ENCODE assay signal across 1 cellular context in the genomic region with DNA sequence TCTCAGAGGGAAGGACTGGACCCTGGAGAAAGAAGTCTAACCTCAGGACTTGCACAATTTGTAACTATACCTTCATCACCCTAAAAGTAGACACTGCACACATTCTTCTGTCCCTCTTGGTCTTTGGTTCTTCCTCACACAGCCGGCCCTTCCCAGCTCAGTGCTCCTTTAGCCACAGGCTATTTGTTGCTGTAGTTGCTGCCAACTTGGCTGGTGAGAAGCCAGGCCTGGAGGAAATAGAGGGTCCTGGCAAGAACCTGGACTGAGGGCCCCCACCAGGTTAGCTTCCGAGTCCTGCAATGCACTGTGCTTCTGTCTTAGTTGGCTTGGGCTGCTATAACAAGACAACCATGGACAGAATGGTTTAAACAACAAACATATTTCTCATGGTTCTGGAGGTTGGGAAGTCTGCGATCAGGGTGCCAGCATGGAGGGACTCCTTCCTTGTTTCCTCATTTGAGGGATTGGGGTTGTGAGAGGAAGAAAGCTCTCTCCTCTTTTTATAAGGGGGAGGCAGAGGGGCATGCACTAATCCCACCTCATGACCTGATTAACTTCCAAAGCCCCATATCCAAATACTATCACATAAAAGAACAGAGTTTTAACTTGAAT.
TF ChIP-seq lines count a peak whose summit lies in the region.

No MANE protein-coding gene starts in this region.

TF ChIP-seq in K562, 482 proteins besides CTCF, POLR2A, EP300 and RAD21 (continued from another document):
- TF ChIP-seq, protein P1, sequence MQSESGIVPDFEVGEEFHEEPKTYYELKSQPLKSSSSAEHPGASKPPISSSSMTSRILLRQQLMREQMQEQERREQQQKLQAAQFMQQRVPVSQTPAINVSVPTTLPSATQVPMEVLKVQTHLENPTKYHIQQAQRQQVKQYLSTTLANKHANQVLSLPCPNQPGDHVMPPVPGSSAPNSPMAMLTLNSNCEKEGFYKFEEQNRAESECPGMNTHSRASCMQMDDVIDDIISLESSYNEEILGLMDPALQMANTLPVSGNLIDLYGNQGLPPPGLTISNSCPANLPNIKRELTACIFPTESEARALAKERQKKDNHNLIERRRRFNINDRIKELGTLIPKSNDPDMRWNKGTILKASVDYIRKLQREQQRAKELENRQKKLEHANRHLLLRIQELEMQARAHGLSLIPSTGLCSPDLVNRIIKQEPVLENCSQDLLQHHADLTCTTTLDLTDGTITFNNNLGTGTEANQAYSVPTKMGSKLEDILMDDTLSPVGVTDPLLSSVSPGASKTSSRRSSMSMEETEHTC (IDR thresholded peaks at IDR 0.05): no peak
- TF ChIP-seq MECOM (CRISPR knock-in tag; IDR thresholded peaks at IDR 0.05) (no peak), U2AF1 (optimal IDR thresholded peaks at IDR 0.05; ENCODE audit: low read depth, low read length) (no peak), ZNF436 (CRISPR knock-in tag; IDR thresholded peaks at IDR 0.05) (no peak), ZFP30 (CRISPR knock-in tag; IDR thresholded peaks at IDR 0.05; ENCODE audit: borderline replicate concordance) (no peak), NCOA4 (IDR thresholded peaks at IDR 0.05; ENCODE audit: partially characterized antibody) (no peak), CHCHD3 (CRISPR knock-in tag; IDR thresholded peaks at IDR 0.05) (no peak), STAT5A (IDR thresholded peaks at IDR 0.05; ENCODE audit: borderline replicate concordance, low read length) (no peak), NCOR1 (IDR thresholded peaks at IDR 0.05) (no peak), MCM3 (IDR thresholded peaks at IDR 0.05) (no peak), KLF13 (tag; IDR thresholded peaks at IDR 0.05; ENCODE audit: borderline replicate concordance, low read depth) (no peak), POLR2AphosphoS2 (IDR thresholded peaks at IDR 0.05; ENCODE audit: low read length) (no peak), JUND (IDR thresholded peaks at IDR 0.05; ENCODE audit: borderline replicate concordance, low read depth, low read length) (no peak), JUND (tag; IDR thresholded peaks at IDR 0.05; ENCODE audit: borderline replicate concordance, low read depth, low read length) (no peak)
- TF ChIP-seq, protein P2, sequence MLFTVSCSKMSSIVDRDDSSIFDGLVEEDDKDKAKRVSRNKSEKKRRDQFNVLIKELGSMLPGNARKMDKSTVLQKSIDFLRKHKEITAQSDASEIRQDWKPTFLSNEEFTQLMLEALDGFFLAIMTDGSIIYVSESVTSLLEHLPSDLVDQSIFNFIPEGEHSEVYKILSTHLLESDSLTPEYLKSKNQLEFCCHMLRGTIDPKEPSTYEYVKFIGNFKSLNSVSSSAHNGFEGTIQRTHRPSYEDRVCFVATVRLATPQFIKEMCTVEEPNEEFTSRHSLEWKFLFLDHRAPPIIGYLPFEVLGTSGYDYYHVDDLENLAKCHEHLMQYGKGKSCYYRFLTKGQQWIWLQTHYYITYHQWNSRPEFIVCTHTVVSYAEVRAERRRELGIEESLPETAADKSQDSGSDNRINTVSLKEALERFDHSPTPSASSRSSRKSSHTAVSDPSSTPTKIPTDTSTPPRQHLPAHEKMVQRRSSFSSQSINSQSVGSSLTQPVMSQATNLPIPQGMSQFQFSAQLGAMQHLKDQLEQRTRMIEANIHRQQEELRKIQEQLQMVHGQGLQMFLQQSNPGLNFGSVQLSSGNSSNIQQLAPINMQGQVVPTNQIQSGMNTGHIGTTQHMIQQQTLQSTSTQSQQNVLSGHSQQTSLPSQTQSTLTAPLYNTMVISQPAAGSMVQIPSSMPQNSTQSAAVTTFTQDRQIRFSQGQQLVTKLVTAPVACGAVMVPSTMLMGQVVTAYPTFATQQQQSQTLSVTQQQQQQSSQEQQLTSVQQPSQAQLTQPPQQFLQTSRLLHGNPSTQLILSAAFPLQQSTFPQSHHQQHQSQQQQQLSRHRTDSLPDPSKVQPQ (CRISPR knock-in tag; IDR thresholded peaks at IDR 0.05; ENCODE audit: borderline replicate concordance): no peak
- TF ChIP-seq, protein P3, sequence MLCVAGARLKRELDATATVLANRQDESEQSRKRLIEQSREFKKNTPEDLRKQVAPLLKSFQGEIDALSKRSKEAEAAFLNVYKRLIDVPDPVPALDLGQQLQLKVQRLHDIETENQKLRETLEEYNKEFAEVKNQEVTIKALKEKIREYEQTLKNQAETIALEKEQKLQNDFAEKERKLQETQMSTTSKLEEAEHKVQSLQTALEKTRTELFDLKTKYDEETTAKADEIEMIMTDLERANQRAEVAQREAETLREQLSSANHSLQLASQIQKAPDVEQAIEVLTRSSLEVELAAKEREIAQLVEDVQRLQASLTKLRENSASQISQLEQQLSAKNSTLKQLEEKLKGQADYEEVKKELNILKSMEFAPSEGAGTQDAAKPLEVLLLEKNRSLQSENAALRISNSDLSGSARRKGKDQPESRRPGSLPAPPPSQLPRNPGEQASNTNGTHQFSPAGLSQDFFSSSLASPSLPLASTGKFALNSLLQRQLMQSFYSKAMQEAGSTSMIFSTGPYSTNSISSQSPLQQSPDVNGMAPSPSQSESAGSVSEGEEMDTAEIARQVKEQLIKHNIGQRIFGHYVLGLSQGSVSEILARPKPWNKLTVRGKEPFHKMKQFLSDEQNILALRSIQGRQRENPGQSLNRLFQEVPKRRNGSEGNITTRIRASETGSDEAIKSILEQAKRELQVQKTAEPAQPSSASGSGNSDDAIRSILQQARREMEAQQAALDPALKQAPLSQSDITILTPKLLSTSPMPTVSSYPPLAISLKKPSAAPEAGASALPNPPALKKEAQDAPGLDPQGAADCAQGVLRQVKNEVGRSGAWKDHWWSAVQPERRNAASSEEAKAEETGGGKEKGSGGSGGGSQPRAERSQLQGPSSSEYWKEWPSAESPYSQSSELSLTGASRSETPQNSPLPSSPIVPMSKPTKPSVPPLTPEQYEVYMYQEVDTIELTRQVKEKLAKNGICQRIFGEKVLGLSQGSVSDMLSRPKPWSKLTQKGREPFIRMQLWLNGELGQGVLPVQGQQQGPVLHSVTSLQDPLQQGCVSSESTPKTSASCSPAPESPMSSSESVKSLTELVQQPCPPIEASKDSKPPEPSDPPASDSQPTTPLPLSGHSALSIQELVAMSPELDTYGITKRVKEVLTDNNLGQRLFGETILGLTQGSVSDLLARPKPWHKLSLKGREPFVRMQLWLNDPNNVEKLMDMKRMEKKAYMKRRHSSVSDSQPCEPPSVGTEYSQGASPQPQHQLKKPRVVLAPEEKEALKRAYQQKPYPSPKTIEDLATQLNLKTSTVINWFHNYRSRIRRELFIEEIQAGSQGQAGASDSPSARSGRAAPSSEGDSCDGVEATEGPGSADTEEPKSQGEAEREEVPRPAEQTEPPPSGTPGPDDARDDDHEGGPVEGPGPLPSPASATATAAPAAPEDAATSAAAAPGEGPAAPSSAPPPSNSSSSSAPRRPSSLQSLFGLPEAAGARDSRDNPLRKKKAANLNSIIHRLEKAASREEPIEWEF (CRISPR knock-in tag; IDR thresholded peaks at IDR 0.05): no peak
- TF ChIP-seq, protein P4, sequence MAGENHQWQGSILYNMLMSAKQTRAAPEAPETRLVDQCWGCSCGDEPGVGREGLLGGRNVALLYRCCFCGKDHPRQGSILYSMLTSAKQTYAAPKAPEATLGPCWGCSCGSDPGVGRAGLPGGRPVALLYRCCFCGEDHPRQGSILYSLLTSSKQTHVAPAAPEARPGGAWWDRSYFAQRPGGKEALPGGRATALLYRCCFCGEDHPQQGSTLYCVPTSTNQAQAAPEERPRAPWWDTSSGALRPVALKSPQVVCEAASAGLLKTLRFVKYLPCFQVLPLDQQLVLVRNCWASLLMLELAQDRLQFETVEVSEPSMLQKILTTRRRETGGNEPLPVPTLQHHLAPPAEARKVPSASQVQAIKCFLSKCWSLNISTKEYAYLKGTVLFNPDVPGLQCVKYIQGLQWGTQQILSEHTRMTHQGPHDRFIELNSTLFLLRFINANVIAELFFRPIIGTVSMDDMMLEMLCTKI (IDR thresholded peaks at IDR 0.05; ENCODE audit: partially characterized antibody): no peak
- TF ChIP-seq, protein P5, sequence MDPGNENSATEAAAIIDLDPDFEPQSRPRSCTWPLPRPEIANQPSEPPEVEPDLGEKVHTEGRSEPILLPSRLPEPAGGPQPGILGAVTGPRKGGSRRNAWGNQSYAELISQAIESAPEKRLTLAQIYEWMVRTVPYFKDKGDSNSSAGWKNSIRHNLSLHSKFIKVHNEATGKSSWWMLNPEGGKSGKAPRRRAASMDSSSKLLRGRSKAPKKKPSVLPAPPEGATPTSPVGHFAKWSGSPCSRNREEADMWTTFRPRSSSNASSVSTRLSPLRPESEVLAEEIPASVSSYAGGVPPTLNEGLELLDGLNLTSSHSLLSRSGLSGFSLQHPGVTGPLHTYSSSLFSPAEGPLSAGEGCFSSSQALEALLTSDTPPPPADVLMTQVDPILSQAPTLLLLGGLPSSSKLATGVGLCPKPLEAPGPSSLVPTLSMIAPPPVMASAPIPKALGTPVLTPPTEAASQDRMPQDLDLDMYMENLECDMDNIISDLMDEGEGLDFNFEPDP (CRISPR knock-in tag; IDR thresholded peaks at IDR 0.05): no peak
